1 cellular context compared by ENCODE assay signal in the genomic region with DNA sequence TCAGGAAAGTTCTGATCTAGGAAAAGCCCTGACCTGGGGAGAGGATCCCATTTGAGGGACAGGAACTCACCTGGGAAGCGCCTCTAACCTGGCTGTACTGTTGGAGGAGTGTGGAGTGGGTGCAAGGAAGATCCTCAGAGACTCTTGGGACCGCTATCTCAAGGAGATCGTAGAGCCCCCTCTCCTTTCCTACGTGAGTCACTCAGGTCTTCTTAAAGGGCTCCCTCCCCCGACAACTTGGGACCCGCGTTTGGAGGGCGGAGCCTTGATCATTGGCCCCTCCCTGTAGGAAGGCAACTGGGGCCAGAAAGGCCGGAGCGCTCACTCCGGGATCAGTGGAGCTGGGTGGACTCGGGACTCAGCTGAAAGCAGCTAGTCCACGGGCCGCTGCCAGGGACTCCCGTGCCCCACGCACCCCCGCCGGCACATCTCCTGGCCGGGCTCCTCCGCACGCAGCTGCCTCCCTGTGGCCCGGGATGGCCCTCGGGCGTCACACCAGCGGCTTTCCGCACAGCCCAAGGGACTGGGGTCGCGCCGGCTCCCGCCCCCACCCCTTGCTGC.
TF ChIP-seq lines count a peak whose summit lies in the region.

No MANE protein-coding gene starts in this region.

TF ChIP-seq in WTC11, 78 proteins besides CTCF, POLR2A, EP300 and RAD21 (continued from another document and continues in another):
- TF ChIP-seq, protein P1, sequence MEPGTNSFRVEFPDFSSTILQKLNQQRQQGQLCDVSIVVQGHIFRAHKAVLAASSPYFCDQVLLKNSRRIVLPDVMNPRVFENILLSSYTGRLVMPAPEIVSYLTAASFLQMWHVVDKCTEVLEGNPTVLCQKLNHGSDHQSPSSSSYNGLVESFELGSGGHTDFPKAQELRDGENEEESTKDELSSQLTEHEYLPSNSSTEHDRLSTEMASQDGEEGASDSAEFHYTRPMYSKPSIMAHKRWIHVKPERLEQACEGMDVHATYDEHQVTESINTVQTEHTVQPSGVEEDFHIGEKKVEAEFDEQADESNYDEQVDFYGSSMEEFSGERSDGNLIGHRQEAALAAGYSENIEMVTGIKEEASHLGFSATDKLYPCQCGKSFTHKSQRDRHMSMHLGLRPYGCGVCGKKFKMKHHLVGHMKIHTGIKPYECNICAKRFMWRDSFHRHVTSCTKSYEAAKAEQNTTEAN (CRISPR knock-in tag; IDR thresholded peaks at IDR 0.05) = no peak
- TF ChIP-seq, protein P2, sequence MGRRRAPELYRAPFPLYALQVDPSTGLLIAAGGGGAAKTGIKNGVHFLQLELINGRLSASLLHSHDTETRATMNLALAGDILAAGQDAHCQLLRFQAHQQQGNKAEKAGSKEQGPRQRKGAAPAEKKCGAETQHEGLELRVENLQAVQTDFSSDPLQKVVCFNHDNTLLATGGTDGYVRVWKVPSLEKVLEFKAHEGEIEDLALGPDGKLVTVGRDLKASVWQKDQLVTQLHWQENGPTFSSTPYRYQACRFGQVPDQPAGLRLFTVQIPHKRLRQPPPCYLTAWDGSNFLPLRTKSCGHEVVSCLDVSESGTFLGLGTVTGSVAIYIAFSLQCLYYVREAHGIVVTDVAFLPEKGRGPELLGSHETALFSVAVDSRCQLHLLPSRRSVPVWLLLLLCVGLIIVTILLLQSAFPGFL (CRISPR knock-in tag; IDR thresholded peaks at IDR 0.05; ENCODE audit: borderline replicate concordance) = no peak
- TF ChIP-seq, protein P3, sequence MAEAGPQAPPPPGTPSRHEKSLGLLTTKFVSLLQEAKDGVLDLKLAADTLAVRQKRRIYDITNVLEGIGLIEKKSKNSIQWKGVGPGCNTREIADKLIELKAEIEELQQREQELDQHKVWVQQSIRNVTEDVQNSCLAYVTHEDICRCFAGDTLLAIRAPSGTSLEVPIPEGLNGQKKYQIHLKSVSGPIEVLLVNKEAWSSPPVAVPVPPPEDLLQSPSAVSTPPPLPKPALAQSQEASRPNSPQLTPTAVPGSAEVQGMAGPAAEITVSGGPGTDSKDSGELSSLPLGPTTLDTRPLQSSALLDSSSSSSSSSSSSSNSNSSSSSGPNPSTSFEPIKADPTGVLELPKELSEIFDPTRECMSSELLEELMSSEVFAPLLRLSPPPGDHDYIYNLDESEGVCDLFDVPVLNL (CRISPR knock-in tag; IDR thresholded peaks at IDR 0.05; ENCODE audit: borderline replicate concordance, low read depth) = 0 out of 2 replicates have a peak, but pooled peaks have one; percentile 10
- TF ChIP-seq, protein P4, sequence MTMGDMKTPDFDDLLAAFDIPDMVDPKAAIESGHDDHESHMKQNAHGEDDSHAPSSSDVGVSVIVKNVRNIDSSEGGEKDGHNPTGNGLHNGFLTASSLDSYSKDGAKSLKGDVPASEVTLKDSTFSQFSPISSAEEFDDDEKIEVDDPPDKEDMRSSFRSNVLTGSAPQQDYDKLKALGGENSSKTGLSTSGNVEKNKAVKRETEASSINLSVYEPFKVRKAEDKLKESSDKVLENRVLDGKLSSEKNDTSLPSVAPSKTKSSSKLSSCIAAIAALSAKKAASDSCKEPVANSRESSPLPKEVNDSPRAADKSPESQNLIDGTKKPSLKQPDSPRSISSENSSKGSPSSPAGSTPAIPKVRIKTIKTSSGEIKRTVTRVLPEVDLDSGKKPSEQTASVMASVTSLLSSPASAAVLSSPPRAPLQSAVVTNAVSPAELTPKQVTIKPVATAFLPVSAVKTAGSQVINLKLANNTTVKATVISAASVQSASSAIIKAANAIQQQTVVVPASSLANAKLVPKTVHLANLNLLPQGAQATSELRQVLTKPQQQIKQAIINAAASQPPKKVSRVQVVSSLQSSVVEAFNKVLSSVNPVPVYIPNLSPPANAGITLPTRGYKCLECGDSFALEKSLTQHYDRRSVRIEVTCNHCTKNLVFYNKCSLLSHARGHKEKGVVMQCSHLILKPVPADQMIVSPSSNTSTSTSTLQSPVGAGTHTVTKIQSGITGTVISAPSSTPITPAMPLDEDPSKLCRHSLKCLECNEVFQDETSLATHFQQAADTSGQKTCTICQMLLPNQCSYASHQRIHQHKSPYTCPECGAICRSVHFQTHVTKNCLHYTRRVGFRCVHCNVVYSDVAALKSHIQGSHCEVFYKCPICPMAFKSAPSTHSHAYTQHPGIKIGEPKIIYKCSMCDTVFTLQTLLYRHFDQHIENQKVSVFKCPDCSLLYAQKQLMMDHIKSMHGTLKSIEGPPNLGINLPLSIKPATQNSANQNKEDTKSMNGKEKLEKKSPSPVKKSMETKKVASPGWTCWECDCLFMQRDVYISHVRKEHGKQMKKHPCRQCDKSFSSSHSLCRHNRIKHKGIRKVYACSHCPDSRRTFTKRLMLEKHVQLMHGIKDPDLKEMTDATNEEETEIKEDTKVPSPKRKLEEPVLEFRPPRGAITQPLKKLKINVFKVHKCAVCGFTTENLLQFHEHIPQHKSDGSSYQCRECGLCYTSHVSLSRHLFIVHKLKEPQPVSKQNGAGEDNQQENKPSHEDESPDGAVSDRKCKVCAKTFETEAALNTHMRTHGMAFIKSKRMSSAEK (CRISPR knock-in tag; IDR thresholded peaks at IDR 0.05; ENCODE audit: borderline replicate concordance) = no peak
- TF ChIP-seq GRHL2 (CRISPR knock-in tag; IDR thresholded peaks at IDR 0.05; ENCODE audit: insufficient replicate concordance, severe bottlenecking) (no peak), NFYB (CRISPR knock-in tag; conservative IDR thresholded peaks at IDR 0.05; ENCODE audit: low read depth) (no peak), ZNF416 (CRISPR knock-in tag; IDR thresholded peaks at IDR 0.05) (no peak), SMAD4 (CRISPR knock-in tag; IDR thresholded peaks at IDR 0.05) (no peak), ZNF263 (CRISPR knock-in tag; IDR thresholded peaks at IDR 0.05; ENCODE audit: low read depth) (no peak), EMX1 (CRISPR knock-in tag; IDR thresholded peaks at IDR 0.05) (no peak), ESRRA (CRISPR knock-in tag; IDR thresholded peaks at IDR 0.05; ENCODE audit: borderline replicate concordance) (peak; percentile 80; the same call in 1 of the 2 replicates), GABPB1 (CRISPR knock-in tag; IDR thresholded peaks at IDR 0.05) (no peak; the same call in 1 of the 2 replicates), ZNF423 (CRISPR knock-in tag; IDR thresholded peaks at IDR 0.05) (no peak), FOXK1 (CRISPR knock-in tag; IDR thresholded peaks at IDR 0.05) (peak; percentile 51; the same call in 1 of the 2 replicates), NFE2L1 (CRISPR knock-in tag; IDR thresholded peaks at IDR 0.05) (0 out of 2 replicates have a peak, but pooled peaks have one; percentile 29), KAT7 (CRISPR knock-in tag; IDR thresholded peaks at IDR 0.05; ENCODE audit: borderline replicate concordance) (no peak), TEAD4 (CRISPR knock-in tag; IDR thresholded peaks at IDR 0.05) (no peak), OVOL2 (CRISPR knock-in tag; IDR thresholded peaks at IDR 0.05; ENCODE audit: borderline replicate concordance) (no peak), SMAD3 (CRISPR knock-in tag; IDR thresholded peaks at IDR 0.05; ENCODE audit: borderline replicate concordance) (no peak), ZNF232 (CRISPR knock-in tag; IDR thresholded peaks at IDR 0.05) (no peak; the same call in 1 of the 2 replicates), CREM (CRISPR knock-in tag; IDR thresholded peaks at IDR 0.05) (no peak; the same call in 1 of the 2 replicates), NR2C2 (CRISPR knock-in tag; IDR thresholded peaks at IDR 0.05) (no peak), SOX15 (CRISPR knock-in tag; IDR thresholded peaks at IDR 0.05) (no peak), HMGA2 (CRISPR knock-in tag; IDR thresholded peaks at IDR 0.05) (no peak), ETV6 (CRISPR knock-in tag; IDR thresholded peaks at IDR 0.05) (no peak), ZNF317 (CRISPR knock-in tag; IDR thresholded peaks at IDR 0.05; ENCODE audit: borderline replicate concordance, low read depth) (no peak), GTF2I (CRISPR knock-in tag; conservative IDR thresholded peaks at IDR 0.05) (0 out of 2 replicates have a peak, but pooled peaks have one; percentile 22)
- TF ChIP-seq, protein P5, sequence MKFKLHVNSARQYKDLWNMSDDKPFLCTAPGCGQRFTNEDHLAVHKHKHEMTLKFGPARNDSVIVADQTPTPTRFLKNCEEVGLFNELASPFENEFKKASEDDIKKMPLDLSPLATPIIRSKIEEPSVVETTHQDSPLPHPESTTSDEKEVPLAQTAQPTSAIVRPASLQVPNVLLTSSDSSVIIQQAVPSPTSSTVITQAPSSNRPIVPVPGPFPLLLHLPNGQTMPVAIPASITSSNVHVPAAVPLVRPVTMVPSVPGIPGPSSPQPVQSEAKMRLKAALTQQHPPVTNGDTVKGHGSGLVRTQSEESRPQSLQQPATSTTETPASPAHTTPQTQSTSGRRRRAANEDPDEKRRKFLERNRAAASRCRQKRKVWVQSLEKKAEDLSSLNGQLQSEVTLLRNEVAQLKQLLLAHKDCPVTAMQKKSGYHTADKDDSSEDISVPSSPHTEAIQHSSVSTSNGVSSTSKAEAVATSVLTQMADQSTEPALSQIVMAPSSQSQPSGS (CRISPR knock-in tag; IDR thresholded peaks at IDR 0.05; ENCODE audit: borderline replicate concordance, low read depth) = no peak
- TF ChIP-seq, protein P6, sequence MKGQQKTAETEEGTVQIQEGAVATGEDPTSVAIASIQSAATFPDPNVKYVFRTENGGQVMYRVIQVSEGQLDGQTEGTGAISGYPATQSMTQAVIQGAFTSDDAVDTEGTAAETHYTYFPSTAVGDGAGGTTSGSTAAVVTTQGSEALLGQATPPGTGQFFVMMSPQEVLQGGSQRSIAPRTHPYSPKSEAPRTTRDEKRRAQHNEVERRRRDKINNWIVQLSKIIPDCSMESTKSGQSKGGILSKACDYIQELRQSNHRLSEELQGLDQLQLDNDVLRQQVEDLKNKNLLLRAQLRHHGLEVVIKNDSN (CRISPR knock-in tag; IDR thresholded peaks at IDR 0.05) = no peak
- TF ChIP-seq, protein P7, sequence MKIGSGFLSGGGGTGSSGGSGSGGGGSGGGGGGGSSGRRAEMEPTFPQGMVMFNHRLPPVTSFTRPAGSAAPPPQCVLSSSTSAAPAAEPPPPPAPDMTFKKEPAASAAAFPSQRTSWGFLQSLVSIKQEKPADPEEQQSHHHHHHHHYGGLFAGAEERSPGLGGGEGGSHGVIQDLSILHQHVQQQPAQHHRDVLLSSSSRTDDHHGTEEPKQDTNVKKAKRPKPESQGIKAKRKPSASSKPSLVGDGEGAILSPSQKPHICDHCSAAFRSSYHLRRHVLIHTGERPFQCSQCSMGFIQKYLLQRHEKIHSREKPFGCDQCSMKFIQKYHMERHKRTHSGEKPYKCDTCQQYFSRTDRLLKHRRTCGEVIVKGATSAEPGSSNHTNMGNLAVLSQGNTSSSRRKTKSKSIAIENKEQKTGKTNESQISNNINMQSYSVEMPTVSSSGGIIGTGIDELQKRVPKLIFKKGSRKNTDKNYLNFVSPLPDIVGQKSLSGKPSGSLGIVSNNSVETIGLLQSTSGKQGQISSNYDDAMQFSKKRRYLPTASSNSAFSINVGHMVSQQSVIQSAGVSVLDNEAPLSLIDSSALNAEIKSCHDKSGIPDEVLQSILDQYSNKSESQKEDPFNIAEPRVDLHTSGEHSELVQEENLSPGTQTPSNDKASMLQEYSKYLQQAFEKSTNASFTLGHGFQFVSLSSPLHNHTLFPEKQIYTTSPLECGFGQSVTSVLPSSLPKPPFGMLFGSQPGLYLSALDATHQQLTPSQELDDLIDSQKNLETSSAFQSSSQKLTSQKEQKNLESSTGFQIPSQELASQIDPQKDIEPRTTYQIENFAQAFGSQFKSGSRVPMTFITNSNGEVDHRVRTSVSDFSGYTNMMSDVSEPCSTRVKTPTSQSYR (CRISPR knock-in tag; IDR thresholded peaks at IDR 0.05) = no peak
- TF ChIP-seq, protein P8, sequence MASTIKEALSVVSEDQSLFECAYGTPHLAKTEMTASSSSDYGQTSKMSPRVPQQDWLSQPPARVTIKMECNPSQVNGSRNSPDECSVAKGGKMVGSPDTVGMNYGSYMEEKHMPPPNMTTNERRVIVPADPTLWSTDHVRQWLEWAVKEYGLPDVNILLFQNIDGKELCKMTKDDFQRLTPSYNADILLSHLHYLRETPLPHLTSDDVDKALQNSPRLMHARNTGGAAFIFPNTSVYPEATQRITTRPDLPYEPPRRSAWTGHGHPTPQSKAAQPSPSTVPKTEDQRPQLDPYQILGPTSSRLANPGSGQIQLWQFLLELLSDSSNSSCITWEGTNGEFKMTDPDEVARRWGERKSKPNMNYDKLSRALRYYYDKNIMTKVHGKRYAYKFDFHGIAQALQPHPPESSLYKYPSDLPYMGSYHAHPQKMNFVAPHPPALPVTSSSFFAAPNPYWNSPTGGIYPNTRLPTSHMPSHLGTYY (CRISPR knock-in tag; IDR thresholded peaks at IDR 0.05) = no peak
- TF ChIP-seq, protein P9, sequence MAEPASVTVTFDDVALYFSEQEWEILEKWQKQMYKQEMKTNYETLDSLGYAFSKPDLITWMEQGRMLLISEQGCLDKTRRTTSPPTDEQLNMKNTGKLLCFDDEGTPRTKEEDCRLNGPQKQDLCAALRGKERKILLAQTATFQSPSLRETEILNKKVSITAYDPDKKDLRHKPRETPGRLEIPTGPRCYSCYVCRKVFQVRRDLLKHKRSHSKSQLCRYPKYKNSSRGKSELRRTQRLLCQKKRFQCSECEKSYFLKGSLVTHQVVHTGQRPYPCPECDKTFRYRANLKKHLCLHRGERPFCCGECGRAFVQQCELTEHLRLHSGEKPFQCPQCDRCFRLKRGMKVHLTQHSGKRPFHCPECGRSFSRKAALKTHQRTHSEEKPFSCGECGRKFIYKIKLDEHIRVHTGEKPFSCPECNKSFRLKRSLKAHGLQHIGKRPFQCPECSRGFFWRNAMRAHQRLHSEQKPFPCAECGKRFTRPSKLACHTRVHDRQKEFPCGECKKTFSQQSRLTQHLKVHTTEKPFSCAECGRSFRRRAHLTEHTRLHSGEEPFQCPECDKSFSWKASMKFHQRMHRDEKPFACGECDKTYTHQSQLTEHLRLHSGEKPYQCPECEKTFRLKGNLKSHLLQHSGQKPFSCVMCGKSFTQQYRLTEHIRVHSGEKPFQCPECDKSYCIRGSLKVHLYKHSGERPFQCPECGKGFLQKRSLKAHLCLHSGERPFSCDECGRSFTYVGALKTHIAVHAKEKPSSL (CRISPR knock-in tag; conservative IDR thresholded peaks at IDR 0.05) = no peak
- TF ChIP-seq, protein P10, sequence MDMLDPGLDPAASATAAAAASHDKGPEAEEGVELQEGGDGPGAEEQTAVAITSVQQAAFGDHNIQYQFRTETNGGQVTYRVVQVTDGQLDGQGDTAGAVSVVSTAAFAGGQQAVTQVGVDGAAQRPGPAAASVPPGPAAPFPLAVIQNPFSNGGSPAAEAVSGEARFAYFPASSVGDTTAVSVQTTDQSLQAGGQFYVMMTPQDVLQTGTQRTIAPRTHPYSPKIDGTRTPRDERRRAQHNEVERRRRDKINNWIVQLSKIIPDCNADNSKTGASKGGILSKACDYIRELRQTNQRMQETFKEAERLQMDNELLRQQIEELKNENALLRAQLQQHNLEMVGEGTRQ (CRISPR knock-in tag; IDR thresholded peaks at IDR 0.05) = no peak; the same call in 1 of the 2 replicates
- TF ChIP-seq, protein P11, sequence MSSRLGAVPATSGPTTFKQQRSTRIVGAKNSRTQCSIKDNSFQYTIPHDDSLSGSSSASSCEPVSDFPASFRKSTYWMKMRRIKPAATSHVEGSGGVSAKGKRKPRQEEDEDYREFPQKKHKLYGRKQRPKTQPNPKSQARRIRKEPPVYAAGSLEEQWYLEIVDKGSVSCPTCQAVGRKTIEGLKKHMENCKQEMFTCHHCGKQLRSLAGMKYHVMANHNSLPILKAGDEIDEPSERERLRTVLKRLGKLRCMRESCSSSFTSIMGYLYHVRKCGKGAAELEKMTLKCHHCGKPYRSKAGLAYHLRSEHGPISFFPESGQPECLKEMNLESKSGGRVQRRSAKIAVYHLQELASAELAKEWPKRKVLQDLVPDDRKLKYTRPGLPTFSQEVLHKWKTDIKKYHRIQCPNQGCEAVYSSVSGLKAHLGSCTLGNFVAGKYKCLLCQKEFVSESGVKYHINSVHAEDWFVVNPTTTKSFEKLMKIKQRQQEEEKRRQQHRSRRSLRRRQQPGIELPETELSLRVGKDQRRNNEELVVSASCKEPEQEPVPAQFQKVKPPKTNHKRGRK (CRISPR knock-in tag; IDR thresholded peaks at IDR 0.05; ENCODE audit: borderline replicate concordance) = no peak
